ENCODE assay signal across 10 cellular contexts in the genomic region with DNA sequence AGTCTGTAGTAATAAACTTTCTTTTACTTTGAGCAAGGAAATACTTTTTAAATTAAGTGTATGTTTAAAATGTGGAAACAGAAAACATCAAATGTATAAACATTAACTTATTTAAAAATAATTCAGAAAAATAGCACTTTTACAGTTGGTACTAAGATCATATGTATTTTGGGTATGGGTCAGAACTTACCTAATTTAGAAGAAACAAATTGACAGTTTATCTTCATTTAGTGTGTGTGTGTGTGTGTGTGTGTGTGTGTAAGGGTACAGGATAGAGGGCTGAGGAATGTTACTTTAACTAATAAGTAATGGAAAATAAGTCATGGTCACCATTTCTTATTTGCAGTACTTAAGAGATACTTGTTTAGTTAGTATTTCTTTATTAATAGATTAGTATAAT. TPM values are rescaled to one million over a fixed set of nuclear protein-coding genes. Genes with fewer than 3 reads are reported as not detected.
DNase-seq lines count a peak whose midpoint lies in the region; ATAC-seq and TF ChIP-seq lines count a peak whose summit lies in the region.
"Had no signal": no experiment of that assay in that cellular context is flagged by ENCODE, and none has a peak within 500 bp of the region (broad histone marks: within the 10 kb centered on the region; RNA-seq: fewer than 3 reads in every experiment).

No MANE protein-coding gene starts in this region.

- DNase-seq in Caco-2 (no peak), neural progenitor cell (ENCODE audit: low spot score) (no peak), colonic mucosa (no peak), superior temporal gyrus (ENCODE audit: extremely low spot score) (no peak)
- no peak for DNase-seq in effector memory CD8-positive, alpha-beta T cell
- DNase-seq: activated gamma-delta T cell, Peyer's patch had no signal

- no peak overlapping the region for H3K27ac ChIP-seq in OCI-LY1 (ENCODE audit: low read depth, low read length, poor library complexity, severe bottlenecking)
- no peak overlapping the region for H3K27ac ChIP-seq in neural progenitor cell
- no peak overlapping the region for H3K27ac ChIP-seq in colonic mucosa
- H3K27ac ChIP-seq: Peyer's patch had no signal

- intact Hi-C loops in Caco-2 (cut with micrococcal nuclease; ENCODE audit: unreplicated experiment): no loop called here
- intact Hi-C loops in colonic mucosa (cut with DNase I): no loop called here

- peaks cover 13% of the 10 kb centered on the region; the same call in 1 of the 2 replicates for H3K4me1 ChIP-seq in Caco-2
- H3K4me1 ChIP-seq in OCI-LY1 (ENCODE audit: insufficient read depth, low read length, severe bottlenecking): peaks cover 43% of the 10 kb centered on the region
- H3K4me1 ChIP-seq in neural progenitor cell: peaks cover 33% of the 10 kb centered on the region
- no peaks in the 10 kb centered on the region for H3K4me1 ChIP-seq in colonic mucosa

- CTCF ChIA-PET in Caco-2 (lab: Charles Lee): no interaction called here

- no TSS peak for BruUV-seq in Caco-2 (replicated peaks; lab: Mats Ljungman, UMichigan)

- H2AFZ ChIP-seq in OCI-LY1 (ENCODE audit: low read length) (no peak overlapping the region), neural progenitor cell (replicated peaks) (no peak overlapping the region)

- no peak overlapping the region for H3K4me3 ChIP-seq in Caco-2 (ENCODE audit: low read depth, low read length)
- H3K4me3 ChIP-seq in OCI-LY1 (ENCODE audit: low read depth, low read length, poor library complexity, severe bottlenecking): peak overlapping the region; percentile 89
- peak overlapping the region; percentile 73 for H3K4me3 ChIP-seq in neural progenitor cell
- H3K4me3 ChIP-seq in colonic mucosa: no peak overlapping the region

- TF ChIP-seq CTCF in Caco-2 (IDR thresholded peaks at IDR 0.05; ENCODE audit: insufficient read depth in 1 of 2, low read depth in 1 of 2, low read length in 1 of 2, severe bottlenecking in 1 of 2, unreplicated experiment in 1 of 2) (no peak), OCI-LY1 (IDR thresholded peaks at IDR 0.05; ENCODE audit: low read length) (no peak), neural progenitor cell (IDR thresholded peaks at IDR 0.05) (no peak), colonic mucosa (IDR thresholded peaks at IDR 0.05) (no peak)

- H3K9ac ChIP-seq in OCI-LY1 (ENCODE audit: low read length) (peak overlapping the region; percentile 75), neural progenitor cell (no peak overlapping the region), colonic mucosa (ENCODE audit: low read depth in 2 of 2, low read length in 2 of 2) (no peak overlapping the region)

- H4K20me1 ChIP-seq in OCI-LY1 (ENCODE audit: insufficient read depth, low read length): no peaks in the 10 kb centered on the region
- peaks cover 25% of the 10 kb centered on the region for H4K20me1 ChIP-seq in neural progenitor cell (ENCODE audit: low read depth)

- H3K27ac Mint-ChIP-seq in Caco-2 (ENCODE audit: unreplicated experiment) (no peak overlapping the region), neural progenitor cell (no peak overlapping the region)
- peak overlapping the region in 1 of 2 donors; percentile 15 for H3K27ac Mint-ChIP-seq in effector memory CD8-positive, alpha-beta T cell

- H3K27me3 ChIP-seq in Caco-2 (replicated peaks; ENCODE audit: control insufficient read depth, insufficient read depth, low read length) (no peaks in the 10 kb centered on the region), OCI-LY1 (ENCODE audit: insufficient read depth, low read length) (no peaks in the 10 kb centered on the region), neural progenitor cell (no peaks in the 10 kb centered on the region), colonic mucosa (no peaks in the 10 kb centered on the region)
- H3K27me3 ChIP-seq: Peyer's patch had no signal

- H3K9me2 ChIP-seq in OCI-LY1 (ENCODE audit: low read depth, low read length): no peaks in the 10 kb centered on the region

- H3K4me2 ChIP-seq in OCI-LY1 (ENCODE audit: low read length): peak overlapping the region; percentile 71
- peak overlapping the region; percentile 99 for H3K4me2 ChIP-seq in neural progenitor cell

- H3K9me3 Mint-ChIP-seq in Caco-2 (ENCODE audit: unreplicated experiment) (no peaks in the 10 kb centered on the region), neural progenitor cell (peaks cover 4% of the 10 kb centered on the region)
- no peaks in the 10 kb centered on the region for H3K9me3 Mint-ChIP-seq in effector memory CD8-positive, alpha-beta T cell

- H3K9me3 ChIP-seq in Caco-2 (no peaks in the 10 kb centered on the region), OCI-LY1 (ENCODE audit: low read length) (no peaks in the 10 kb centered on the region), neural progenitor cell (ENCODE audit: low read depth) (no peaks in the 10 kb centered on the region), colonic mucosa (no peaks in the 10 kb centered on the region)
- H3K9me3 ChIP-seq: Peyer's patch had no signal

- peak overlapping the region; percentile 53 for H3K4me3 Mint-ChIP-seq in Caco-2 (ENCODE audit: unreplicated experiment)
- H3K4me3 Mint-ChIP-seq in effector memory CD8-positive, alpha-beta T cell: peak overlapping the region; percentile 93 to 95
- peak overlapping the region; percentile 77 for H3K4me3 Mint-ChIP-seq in neural progenitor cell

- H3F3A ChIP-seq in OCI-LY1 (ENCODE audit: insufficient read depth, low read length): no peaks in the 10 kb centered on the region
- peaks cover 22% of the 10 kb centered on the region for H3F3A ChIP-seq in neural progenitor cell (ENCODE audit: low read depth)

- H3K4me1 Mint-ChIP-seq in Caco-2 (ENCODE audit: low read depth, unreplicated experiment): peaks cover 17% of the 10 kb centered on the region
- peaks cover 43 to 60% of the 10 kb centered on the region in 2 donors for H3K4me1 Mint-ChIP-seq in effector memory CD8-positive, alpha-beta T cell (ENCODE audit: low read depth in 2 of 2)
- peaks cover 37% of the 10 kb centered on the region for H3K4me1 Mint-ChIP-seq in neural progenitor cell

- no peaks in the 10 kb centered on the region for H3K36me3 ChIP-seq in Caco-2 (ENCODE audit: control insufficient read depth, insufficient read depth, low read length)
- no peaks in the 10 kb centered on the region for H3K36me3 ChIP-seq in OCI-LY1 (ENCODE audit: insufficient read depth, low read length)
- H3K36me3 ChIP-seq in neural progenitor cell: no peaks in the 10 kb centered on the region
- H3K36me3 ChIP-seq in colonic mucosa: no peaks in the 10 kb centered on the region
- H3K36me3 ChIP-seq: Peyer's patch had no signal

- H3K36me3 Mint-ChIP-seq in Caco-2 (ENCODE audit: insufficient read depth, unreplicated experiment) (no peaks in the 10 kb centered on the region), neural progenitor cell (peaks cover 2% of the 10 kb centered on the region)
- H3K36me3 Mint-ChIP-seq in effector memory CD8-positive, alpha-beta T cell (ENCODE audit: insufficient read depth): peaks cover 22% of the 10 kb centered on the region

- no peak for ATAC-seq in effector memory CD8-positive, alpha-beta T cell (replicated peaks)
- ATAC-seq in GM19324 (IDR thresholded peaks at IDR 0.05; ENCODE audit: low FRiP score, unreplicated experiment) (no peak), GM18873 (IDR thresholded peaks at IDR 0.05; ENCODE audit: low FRiP score, unreplicated experiment) (no peak)

- POLR2A ChIA-PET in Caco-2 (lab: Charles Lee): no interaction called here

- peaks cover 78% of the 10 kb centered on the region for H3K79me2 ChIP-seq in OCI-LY1 (ENCODE audit: insufficient read depth, low read length)
- H3K79me2 ChIP-seq in neural progenitor cell (ENCODE audit: low read depth): peaks cover 90% of the 10 kb centered on the region

- H3K27me3 Mint-ChIP-seq in Caco-2 (ENCODE audit: insufficient read depth, unreplicated experiment) (no peaks in the 10 kb centered on the region), neural progenitor cell (ENCODE audit: insufficient read depth, low read depth) (peaks cover 2% of the 10 kb centered on the region)
- H3K27me3 Mint-ChIP-seq in effector memory CD8-positive, alpha-beta T cell: no peaks in the 10 kb centered on the region

RNA-seq across cellular contexts. Expression of gene MAN1A2, which starts 3.3 kb away (rescaled TPM):
- total RNA-seq in Caco-2 (2022) (19.2 and 21.0 TPM in 2 replicates), neural progenitor cell (ENCODE audit: low replicate concordance) (20.0 and 28.6 TPM in 2 replicates), colonic mucosa (10 to 100 TPM; 27.9 to 35.7 TPM)

Comparison
In these comparisons a context has a peak if more than half of its experiments do, and no peak if none do; other contexts are left out.
1. H3K4me3 ChIP-seq: peak in OCI-LY1 (single experiment) and neural progenitor cell (single experiment); none in Caco-2 (single experiment) and colonic mucosa (single experiment).
2. Peak in every context shown above with its lines, with median percentiles within 50 percentile points of each other: H3K4me3 Mint-ChIP-seq.